Comparison of ENCODE assay signal across 4 cellular contexts in genomic region chr2:111189106-111189505, GRCh38.
"Had no signal": no experiment of that assay in that cellular context is flagged by ENCODE, and none has a peak within 500 bp of the region (broad histone marks: within the 10 kb centered on the region; RNA-seq: fewer than 3 reads in every experiment).

No MANE protein-coding gene starts in this region.

- H3K27ac Mint-ChIP-seq: GM23338, H9 had no signal

- H3K4me3 ChIP-seq: GM23338 had no signal

- DNase-seq: H9, HCEC 1CT, IMR-90 had no signal

- ATAC-seq: GM23338 had no signal

- H3K4me1 Mint-ChIP-seq: GM23338 had no signal

- H3K4me3 Mint-ChIP-seq: GM23338, H9 had no signal

- H3K9me3 Mint-ChIP-seq: GM23338, H9 had no signal
